17 cellular contexts compared by ENCODE assay signal in genomic region chr5:2740051-2740848, GRCh38. TPM values are rescaled to one million over a fixed set of nuclear protein-coding genes. Genes with fewer than 3 reads are reported as not detected.
DNase-seq lines count a peak whose midpoint lies in the region; ATAC-seq, FAIRE-seq and TF ChIP-seq lines count a peak whose summit lies in the region.
"Had no signal": no experiment of that assay in that cellular context is flagged by ENCODE, and none has a peak within 500 bp of the region (broad histone marks: within the 10 kb centered on the region; RNA-seq: fewer than 3 reads in every experiment).

No MANE protein-coding gene starts in this region.

- H3K9me3 ChIP-seq in SK-N-SH = no peaks in the 10 kb centered on the region
- H3K9me3 ChIP-seq in lung (ENCODE audit: control insufficient read depth in 2 of 2, insufficient read depth in 1 of 2, low read length in 1 of 2) = peaks cover 0 to 15% of the 10 kb centered on the region in 2 donors

- WGBS in SK-N-SH (ENCODE audit: low lambda C conversion rate) = 18% methylated on average over 21 of the region's 58 CpGs
- WGBS in lung, 2 donors = 7 to 9% methylated on average over 56 to 58 of the region's 58 CpGs

- H3K9me3 Mint-ChIP-seq in type B pancreatic cell = no peaks in the 10 kb centered on the region
- H3K9me3 Mint-ChIP-seq: activated CD4-positive, alpha-beta T cell treated with anti-CD3 and anti-CD28 coated beads, Interleukin-2, amount 10 ng/mL, durations not matched to agents 7 days and 5 days; T-helper 1 cell treated with Interleukin-12 subunit alpha and Interleukin-12 subunit beta and Interleukin-4 antibody, amounts not matched to agents 30 μg/mL and 1 μg/mL, for 36 hours had no signal

- no peak overlapping the region for H3K4me3 ChIP-seq in SK-N-SH (ENCODE audit: low read depth in 2 of 2, low read length in 1 of 2)
- peak overlapping the region; percentile 54 for H3K4me3 ChIP-seq in bronchial epithelial cell (ENCODE audit: low read depth, low read length)
- no peak overlapping the region for H3K4me3 ChIP-seq in lung

- peaks cover 17% of the 10 kb centered on the region for H3K36me3 Mint-ChIP-seq in type B pancreatic cell

- H3K36me3 ChIP-seq in SK-N-SH (replicated peaks in 1 of 2; ENCODE audit: control insufficient read depth in 1 of 2, insufficient read depth in 2 of 2, low read length in 1 of 2) (no peaks in the 10 kb centered on the region), bronchial epithelial cell (ENCODE audit: control insufficient read depth, insufficient read depth, low read length) (no peaks in the 10 kb centered on the region), lung (ENCODE audit: control insufficient read depth in 2 of 2, insufficient read depth in 2 of 2, low read length in 2 of 2) (no peaks in the 10 kb centered on the region)

- H3F3A ChIP-seq in SK-N-SH (replicated peaks; ENCODE audit: insufficient read depth) = no peaks in the 10 kb centered on the region

- TF ChIP-seq RAD21 in SK-N-SH (IDR thresholded peaks at IDR 0.05; ENCODE audit: low read length) = no peak

- no peak overlapping the region for H3K27ac Mint-ChIP-seq in type B pancreatic cell
- H3K27ac Mint-ChIP-seq: activated CD4-positive, alpha-beta T cell treated with anti-CD3 and anti-CD28 coated beads, Interleukin-2, amount 10 ng/mL, durations not matched to agents 7 days and 5 days; progenitor cell of endocrine pancreas; T-helper 1 cell treated with Interleukin-12 subunit alpha and Interleukin-12 subunit beta and Interleukin-4 antibody, amounts not matched to agents 30 μg/mL and 1 μg/mL, for 36 hours had no signal

- H3K9ac ChIP-seq in SK-N-SH = no peak overlapping the region

- H3K4me1 ChIP-seq in SK-N-SH (ENCODE audit: control insufficient read depth in 1 of 2, insufficient read depth in 2 of 2, low read depth in 1 of 2, low read length in 1 of 2) = no peaks in the 10 kb centered on the region
- H3K4me1 ChIP-seq in lung (ENCODE audit: control insufficient read depth in 2 of 2, insufficient read depth in 2 of 2, low read length in 2 of 2) = peaks cover 0 to 2% of the 10 kb centered on the region in 2 donors

- H4K20me1 ChIP-seq in SK-N-SH (ENCODE audit: insufficient read depth) = no peaks in the 10 kb centered on the region

- H3K27ac ChIP-seq in SK-N-SH (ENCODE audit: low read depth in 2 of 2, low read length in 1 of 2) = no peak overlapping the region
- peak overlapping the region in 1 of 2 donors; percentile 86 for H3K27ac ChIP-seq in lung (ENCODE audit: low read depth in 1 of 2, low read length in 1 of 2)

- H3K4me3 Mint-ChIP-seq in type B pancreatic cell = peak overlapping the region; percentile 44
- H3K4me3 Mint-ChIP-seq: activated CD4-positive, alpha-beta T cell treated with anti-CD3 and anti-CD28 coated beads, Interleukin-2, amount 10 ng/mL, durations not matched to agents 7 days and 5 days; T-helper 1 cell treated with Interleukin-12 subunit alpha and Interleukin-12 subunit beta and Interleukin-4 antibody, amounts not matched to agents 30 μg/mL and 1 μg/mL, for 36 hours had no signal

- ATAC-seq in SK-N-SH treated with all-trans-retinoic acid at 6 μM for 48 hours (peak; percentile 15; the same call in 2 of the 3 replicates), lung (ENCODE audit: insufficient read depth, low FRiP score) (peak; percentile 25), HG03097 (IDR thresholded peaks at IDR 0.05; ENCODE audit: low FRiP score, unreplicated experiment) (no peak)

- TF ChIP-seq EP300 in SK-N-SH (IDR thresholded peaks at IDR 0.05; ENCODE audit: borderline replicate concordance in 1 of 2, low read depth in 1 of 2, low read length in 1 of 2) = no peak

- peaks cover 63% of the 10 kb centered on the region for H3K27me3 Mint-ChIP-seq in type B pancreatic cell

- no peaks in the 10 kb centered on the region for H3K9me2 ChIP-seq in SK-N-SH

- POLR2A ChIA-PET in SK-N-SH (lab: Yijun Ruan, JAX) = no interaction called here

- no peak for FAIRE-seq in bronchial epithelial cell (lab: Jason Lieb, UNC)
- FAIRE-seq: GM12891 had no signal

- peaks cover 30% of the 10 kb centered on the region for H3K4me1 Mint-ChIP-seq in type B pancreatic cell (ENCODE audit: unreplicated experiment)
- H3K4me1 Mint-ChIP-seq: activated CD4-positive, alpha-beta T cell treated with anti-CD3 and anti-CD28 coated beads, Interleukin-2, amount 10 ng/mL, durations not matched to agents 7 days and 5 days had no signal

- peaks cover 70% of the 10 kb centered on the region for H3K27me3 ChIP-seq in SK-N-SH (ENCODE audit: insufficient read depth)
- no peaks in the 10 kb centered on the region for H3K27me3 ChIP-seq in bronchial epithelial cell (ENCODE audit: control insufficient read depth, insufficient read depth, low read length)
- H3K27me3 ChIP-seq in lung (ENCODE audit: control insufficient read depth, insufficient read depth) = peaks cover 5% of the 10 kb centered on the region

- DNase-seq in SK-N-SH (no peak), bronchial epithelial cell (ENCODE audit: low read depth) (no peak), lung (ENCODE audit: low spot score) (no peak), type B pancreatic cell (ENCODE audit: extremely low spot score, unreplicated experiment) (peak; percentile 71), NCI-H2227 (lab: John Stamatoyannopoulos, UW; ENCODE audit: unreplicated experiment) (no peak), medulla oblongata (ENCODE audit: extremely low spot score) (no peak)
- DNase-seq: activated CD4-positive, alpha-beta T cell treated with anti-CD3 and anti-CD28 coated beads, Interleukin-2, amount 10 ng/mL, durations not matched to agents 7 days and 5 days; DMS53; HCEC 1CT; IMR-90 had no signal

- no peak overlapping the region for H3K4me2 ChIP-seq in SK-N-SH

- no peak for TF ChIP-seq CTCF in SK-N-SH (IDR thresholded peaks at IDR 0.05)
- no peak for TF ChIP-seq CTCF in bronchial epithelial cell (IDR thresholded peaks at IDR 0.05; ENCODE audit: insufficient read depth, low read length, severe bottlenecking)
- no peak for TF ChIP-seq CTCF in lung (IDR thresholded peaks at IDR 0.05; ENCODE audit: control extremely low read depth, extremely low read depth)
- no peak for TF ChIP-seq CTCF in type B pancreatic cell (conservative IDR thresholded peaks at IDR 0.05)

- no peak overlapping the region for H2AFZ ChIP-seq in SK-N-SH (ENCODE audit: low read depth)

- no peaks in the 10 kb centered on the region for H3K79me2 ChIP-seq in SK-N-SH (ENCODE audit: insufficient read depth)

- CTCF ChIA-PET in SK-N-SH (lab: Yijun Ruan, JAX) = no interaction called here

TF ChIP-seq in SK-N-SH treated with all-trans-retinoic acid at 6 μM for 48 hours, 23 proteins besides CTCF, POLR2A, EP300 and RAD21:
- TF ChIP-seq ZNF8 (CRISPR knock-in tag; IDR thresholded peaks at IDR 0.05) (no peak), ISL1 (CRISPR knock-in tag; IDR thresholded peaks at IDR 0.05) (no peak), PATZ1 (CRISPR knock-in tag; IDR thresholded peaks at IDR 0.05; ENCODE audit: borderline replicate concordance) (no peak), BACH2 (CRISPR knock-in tag; IDR thresholded peaks at IDR 0.05; ENCODE audit: borderline replicate concordance) (no peak), CSDC2 (CRISPR knock-in tag; IDR thresholded peaks at IDR 0.05) (no peak), OSR1 (CRISPR knock-in tag; IDR thresholded peaks at IDR 0.05) (no peak)
TF ChIP-seq in SK-N-SH treated with all-trans-retinoic acid at 6 μM for 48 hours: peak in this region for 0.

TF ChIP-seq in SK-N-SH, 30 proteins besides CTCF, POLR2A, EP300 and RAD21:
- no peak for TF ChIP-seq EZH2phosphoT487 (IDR thresholded peaks at IDR 0.05; ENCODE audit: borderline replicate concordance, low read depth)
- no peak for TF ChIP-seq IRF3 (IDR thresholded peaks at IDR 0.05; ENCODE audit: low read depth, low read length)
- no peak for TF ChIP-seq FOXM1 (IDR thresholded peaks at IDR 0.05; ENCODE audit: low read depth)
- TF ChIP-seq FOXJ3 (CRISPR knock-in tag; IDR thresholded peaks at IDR 0.05) = no peak

RNA-seq across cellular contexts. Expression of gene IRX2, which starts 11.2 kb away (rescaled TPM):
- polyA plus RNA-seq in SK-N-SH (2012; rRNA removed) = not detected in 2 replicates
- not detected in 2 replicates for polyA plus RNA-seq in SK-N-SH (2012; cell fraction: cytosol; rRNA removed)
- not detected in 2 replicates for polyA plus RNA-seq in SK-N-SH (2012; cell fraction: nucleus; rRNA removed)
- 11.3 and 14.0 TPM in 2 replicates for total RNA-seq in bronchial epithelial cell
- 10 to 100 TPM; 60.8 to 64.5 TPM for total RNA-seq in lung
- 10 to 100 TPM; 11.5 to 30.0 TPM for polyA plus RNA-seq in lung
- 31.4 and 42.2 TPM in 2 replicates for total RNA-seq in type B pancreatic cell (ENCODE audit: low replicate concordance)
- total RNA-seq: A172; activated CD4-positive, alpha-beta T cell treated with anti-CD3 and anti-CD28 coated beads, Interleukin-2, amount 10 ng/mL, durations not matched to agents 7 days and 5 days; liver had no signal
- polyA plus RNA-seq: liver had no signal
